In the genomic region with DNA sequence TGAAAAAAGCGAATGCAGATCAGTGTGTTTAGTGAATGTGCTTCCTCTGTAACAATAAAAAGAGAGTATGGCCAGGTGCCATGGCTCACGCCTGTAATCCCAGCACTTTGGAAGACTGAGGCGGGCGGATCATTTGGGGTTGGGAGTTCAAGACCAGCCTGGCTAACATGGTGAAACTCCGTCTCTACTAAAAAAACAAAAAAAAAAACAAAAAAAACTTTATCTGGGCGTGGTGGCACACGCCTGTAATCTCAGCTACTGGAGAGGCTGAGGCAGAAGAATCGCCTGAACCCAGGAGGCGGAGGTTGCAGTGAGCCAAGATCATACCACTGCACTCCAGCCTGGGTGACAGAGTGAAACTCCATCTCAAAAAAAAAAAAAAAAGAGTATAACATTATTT, we compare ENCODE assay signal across 4 cellular contexts.
DNase-seq lines count a peak whose midpoint lies in the region; TF ChIP-seq lines count a peak whose summit lies in the region.
"Not testable (repeated sequence)": the region's sequence is repeated elsewhere in the genome, so short reads cannot be mapped to it uniquely, and the experiment has no call there.

No MANE protein-coding gene starts in this region.

- not testable (repeated sequence) for H3K9me3 Mint-ChIP-seq in nephron, nephron progenitor cell

- not testable (repeated sequence) for H3K27me3 Mint-ChIP-seq in nephron (ENCODE audit: low read depth); nephron progenitor cell (ENCODE audit: low read depth, poor library complexity)

- H3K4me1 Mint-ChIP-seq in nephron = peaks cover 21% of the 10 kb centered on the region
- peaks cover 60% of the 10 kb centered on the region for H3K4me1 Mint-ChIP-seq in nephron progenitor cell

- TF ChIP-seq CTCF in HEK293 (tag by site-specific recombination; IDR thresholded peaks at IDR 0.05); nephron (IDR thresholded peaks at IDR 0.05; ENCODE audit: unreplicated experiment in 3 of 3); nephron progenitor cell (IDR thresholded peaks at IDR 0.05): not testable (repeated sequence)

- H3K27ac ChIP-seq in HEK293 (ENCODE audit: extremely low read depth, low read depth, low read length) = not testable (repeated sequence)

- POLR2A ChIA-PET in HEK293 (lab: Yijun Ruan, JAX) = interaction anchor here (0.6 kb wide), 1 partner anchor 341 kb away, joined by 5 read pairs; no protein-coding TSS in a partner anchor
- POLR2A ChIA-PET in HEK293T (lab: Yijun Ruan, JAX) = not testable (repeated sequence)

- not testable (repeated sequence) for H3K9me3 ChIP-seq in HEK293 (ENCODE audit: control insufficient read depth, insufficient read depth, low read depth, low read length)

- H3K4me1 ChIP-seq in HEK293 (ENCODE audit: control insufficient read depth, insufficient read depth, low read length) = peaks cover 11% of the 10 kb centered on the region

- not testable (repeated sequence) for H3K4me3 Mint-ChIP-seq in nephron, nephron progenitor cell

- not testable (repeated sequence) for DNase-seq in HEK293T (ENCODE audit: extremely low spot score); nephron progenitor cell

- not testable (repeated sequence) for H3K4me3 ChIP-seq in HEK293 (ENCODE audit: low read depth, low read length)

- CTCF ChIA-PET in HEK293 (lab: Yijun Ruan, JAX) (interaction anchor here (0.7 kb wide), 1 partner anchor 238 kb away, joined by 3 read pairs; no protein-coding TSS in a partner anchor), HEK293T (lab: Yijun Ruan, JAX) (interaction anchor here (0.7 kb wide), 1 partner anchor 1808 kb away, joined by 4 read pairs; no protein-coding TSS in a partner anchor)

- H3K36me3 ChIP-seq in HEK293 (ENCODE audit: control insufficient read depth in 2 of 2, insufficient read depth in 1 of 2, low read length in 2 of 2) = not testable (repeated sequence)

- H3K27ac Mint-ChIP-seq in nephron (peak overlapping the region in 2 of 3 experiments; percentile 33 to 92), nephron progenitor cell (peak overlapping the region; percentile 93)

- H3K36me3 Mint-ChIP-seq in nephron (ENCODE audit: low read depth); nephron progenitor cell (ENCODE audit: low read depth): not testable (repeated sequence)

TF ChIP-seq in HEK293, 187 proteins besides CTCF, POLR2A, EP300 and RAD21:
- TF ChIP-seq KLF1 (tag by site-specific recombination; IDR thresholded peaks at IDR 0.05) (peak; percentile 55; the same call in 1 of the 2 replicates), PRDM10 (tag by site-specific recombination; IDR thresholded peaks at IDR 0.05) (peak; percentile 16; the same call in 1 of the 2 replicates)
TF ChIP-seq in HEK293: peak in this region for 2; not testable (repeated sequence) for 185.

TF ChIP-seq in HEK293T, 16 proteins besides CTCF, POLR2A, EP300 and RAD21:
- TF ChIP-seq ZNF384 (IDR thresholded peaks at IDR 0.05) = peak; percentile 63
TF ChIP-seq in HEK293T: peak in this region for 1; not testable (repeated sequence) for 15.
